In the genomic region with DNA sequence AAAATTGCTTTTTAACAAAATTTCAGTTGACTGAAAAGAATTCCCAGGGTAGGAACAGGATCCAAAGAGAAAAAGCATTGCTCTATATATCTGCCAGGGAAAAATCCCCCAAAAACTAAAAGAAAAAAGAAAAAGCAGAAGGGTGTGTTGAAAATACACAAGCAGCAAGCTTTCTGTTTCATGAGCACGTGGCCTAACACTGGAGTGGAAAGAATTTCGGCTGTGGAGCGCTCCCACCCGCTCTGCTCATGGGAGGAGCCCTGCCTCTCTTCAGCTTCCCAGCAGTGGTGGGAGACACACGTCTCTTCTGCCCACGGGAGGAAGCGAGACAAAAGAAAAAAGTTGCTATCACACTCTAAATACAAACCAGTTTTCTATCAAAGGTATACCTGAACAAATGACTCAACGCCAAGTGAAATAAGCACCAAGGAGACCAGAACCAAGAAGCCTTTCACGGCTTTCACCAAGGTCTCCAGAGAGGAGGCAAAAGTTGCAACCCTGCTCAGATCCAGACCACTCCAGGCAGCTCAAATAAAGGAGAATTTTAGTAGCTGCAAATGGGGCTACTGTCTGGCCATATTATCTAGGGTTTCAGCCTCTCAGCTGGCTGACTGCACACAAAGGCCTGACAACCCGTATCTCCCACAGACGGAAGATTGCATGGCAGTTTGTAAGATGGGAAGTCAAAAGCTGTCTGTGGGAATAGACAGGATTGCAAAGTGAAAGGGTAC, we compare ENCODE assay signal across 11 cellular contexts. TPM values are rescaled to one million over a fixed set of nuclear protein-coding genes. Genes with fewer than 3 reads are reported as not detected.
DNase-seq lines count a peak whose midpoint lies in the region; ATAC-seq and TF ChIP-seq lines count a peak whose summit lies in the region.
"Had no signal": no experiment of that assay in that cellular context is flagged by ENCODE, and none has a peak within 500 bp of the region (broad histone marks: within the 10 kb centered on the region; RNA-seq: fewer than 3 reads in every experiment).

No MANE protein-coding gene starts in this region.

- H3K79me1 ChIP-seq in neuronal stem cell (ENCODE audit: low read depth, low read length) (no peaks in the 10 kb centered on the region), H9 (ENCODE audit: insufficient read depth, low read depth, low read length, poor library complexity, severe bottlenecking) (no peaks in the 10 kb centered on the region)

- DNase-seq in stimulated activated CD4-positive, alpha-beta T cell treated with anti-CD3 and anti-CD28 coated beads, Interleukin-2, amount 100 ng/mL, for 4 hours (ENCODE audit: low read depth) = peak; percentile 13
- DNase-seq in stimulated activated CD4-positive, alpha-beta T cell treated with anti-CD3 and anti-CD28 coated beads, Interleukin-2, amount 100 ng/mL, for 48 hours = no peak
- no peak for DNase-seq in neuronal stem cell (ENCODE audit: low spot score)
- DNase-seq in foreskin keratinocyte = no peak
- DNase-seq in H9 = no peak
- DNase-seq: activated naive CD4-positive, alpha-beta T cell treated with Interleukin-2 at 50 U/mL for 16 hours; MG63 had no signal

- H3K27me3 Mint-ChIP-seq in H9 (ENCODE audit: low read depth) = peaks cover 22% of the 10 kb centered on the region

- no peaks in the 10 kb centered on the region for H4K20me1 ChIP-seq in H9 (ENCODE audit: control insufficient read depth, insufficient read depth, insufficient read length)
- H4K20me1 ChIP-seq: BLaER1 treated with 17β-estradiol and CSF1 and Interleukin-3, amounts not matched to agents 10 nM and 100 nM had no signal

- H2BK120ac ChIP-seq in neuronal stem cell (ENCODE audit: low read depth, low read length) (no peak overlapping the region), H9 (ENCODE audit: low read depth, low read length, poor library complexity, severe bottlenecking) (no peak overlapping the region)

- H3K18ac ChIP-seq in neuronal stem cell (ENCODE audit: low read length) (no peak overlapping the region), H9 (ENCODE audit: insufficient read length, low read depth, low read length) (no peak overlapping the region)

- ATAC-seq in gastroesophageal sphincter (peak; percentile 63), foreskin keratinocyte (no peak), HG02763 (IDR thresholded peaks at IDR 0.05; ENCODE audit: unreplicated experiment) (no peak), GM21528 (IDR thresholded peaks at IDR 0.05; ENCODE audit: low FRiP score, unreplicated experiment) (no peak)

- H2BK15ac ChIP-seq in neuronal stem cell (ENCODE audit: low read length) = no peak overlapping the region
- no peak overlapping the region for H2BK15ac ChIP-seq in H9 (ENCODE audit: low read depth, low read length)

- H3K14ac ChIP-seq in neuronal stem cell (ENCODE audit: low read length) (no peak overlapping the region), H9 (ENCODE audit: insufficient read depth, low read length) (no peak overlapping the region)

- H2BK12ac ChIP-seq in neuronal stem cell (ENCODE audit: low read length) (no peak overlapping the region), H9 (ENCODE audit: insufficient read length, low read depth, low read length) (no peak overlapping the region)

- peaks cover 31 to 33% of the 10 kb centered on the region in 2 experiments for H3K9me3 Mint-ChIP-seq in H9

- H3K27me3 ChIP-seq in gastroesophageal sphincter = peaks cover 58% of the 10 kb centered on the region
- no peaks in the 10 kb centered on the region for H3K27me3 ChIP-seq in neuronal stem cell (ENCODE audit: control insufficient read depth in 3 of 3, insufficient read depth in 3 of 3, low read depth in 1 of 3, low read length in 3 of 3)
- no peaks in the 10 kb centered on the region for H3K27me3 ChIP-seq in foreskin keratinocyte
- no peaks in the 10 kb centered on the region for H3K27me3 ChIP-seq in H9 (ENCODE audit: insufficient read depth, low read length)
- H3K27me3 ChIP-seq: BLaER1 treated with 17β-estradiol and CSF1 and Interleukin-3, amounts not matched to agents 10 nM and 100 nM; MG63 had no signal

- TF ChIP-seq EP300 in gastroesophageal sphincter (IDR thresholded peaks at IDR 0.05) = no peak

- no peak overlapping the region for H3K4me3 Mint-ChIP-seq in H9

- H4K8ac ChIP-seq in neuronal stem cell (ENCODE audit: low read depth, low read length) (no peak overlapping the region), H9 (replicated peaks; ENCODE audit: insufficient read length, low read depth, low read length) (no peak overlapping the region)

- H3K4me1 ChIP-seq in gastroesophageal sphincter (peaks cover 0 to 9% (median 0%) of the 10 kb centered on the region in 3 donors), neuronal stem cell (ENCODE audit: control insufficient read depth in 2 of 2, insufficient read depth in 1 of 2, low read depth in 1 of 2, low read length in 2 of 2) (peaks cover 4 to 5% of the 10 kb centered on the region in 2 donors), foreskin keratinocyte (no peaks in the 10 kb centered on the region), H9 (ENCODE audit: insufficient read depth, low read length) (peaks cover 3% of the 10 kb centered on the region; the same call in 1 of the 2 replicates)

- H3K23ac ChIP-seq in neuronal stem cell (ENCODE audit: low read depth, low read length, poor library complexity) (no peak overlapping the region), H9 (ENCODE audit: insufficient read length, low read depth, low read length) (no peak overlapping the region)

- peaks cover 15 to 17% (median 16%) of the 10 kb centered on the region in 3 experiments for H3K36me3 Mint-ChIP-seq in H9 (ENCODE audit: insufficient read depth in 1 of 3, low read depth in 3 of 3)

- H2AFZ ChIP-seq in neuronal stem cell (ENCODE audit: low read length) (peak overlapping the region; percentile 51), H9 (ENCODE audit: low read length) (no peak overlapping the region)

- no peaks in the 10 kb centered on the region for H3K36me3 ChIP-seq in gastroesophageal sphincter
- H3K36me3 ChIP-seq in neuronal stem cell (replicated peaks in 1 of 2; ENCODE audit: control insufficient read depth in 2 of 2, insufficient read depth in 2 of 2, low read length in 2 of 2) = no peaks in the 10 kb centered on the region
- H3K36me3 ChIP-seq: MG63 had no signal

- H2AK5ac ChIP-seq in neuronal stem cell (ENCODE audit: low read depth, low read length) (no peak overlapping the region), H9 (ENCODE audit: insufficient read length, low read length) (no peak overlapping the region)

- H3K56ac ChIP-seq in H9 (ENCODE audit: insufficient read length, low read depth, low read length) = no peak overlapping the region

- H3K9ac ChIP-seq in neuronal stem cell (ENCODE audit: low read depth, low read length, poor library complexity) = no peak overlapping the region
- H3K9ac ChIP-seq in H9 (ENCODE audit: extremely low read depth, insufficient read length, low read length) = no peak overlapping the region

- H3K9me3 ChIP-seq in gastroesophageal sphincter (no peaks in the 10 kb centered on the region), neuronal stem cell (replicated peaks in 1 of 2; ENCODE audit: control insufficient read depth in 2 of 2, insufficient read depth in 1 of 2, low read depth in 1 of 2, low read length in 2 of 2) (peaks cover 2 to 14% of the 10 kb centered on the region in 2 donors), H9 (ENCODE audit: control insufficient read depth, low read depth, low read length) (peaks cover 7% of the 10 kb centered on the region)

- peaks cover 26 to 28% of the 10 kb centered on the region in 2 experiments for H3K4me1 Mint-ChIP-seq in H9

- WGBS in gastroesophageal sphincter (ENCODE audit: low coverage in 1 of 2), 2 donors = 22 to 26% methylated on average over 2 to 11 of the region's 11 CpGs
- no CpG with 5 or more reads among the region's 11 CpGs for WGBS in neuronal stem cell (ENCODE audit: extremely low coverage in 2 of 2, insufficient read length in 2 of 2, insufficient replicate concordance in 1 of 2), 2 donors
- no CpG with 5 or more reads among the region's 11 CpGs for WGBS in H9 (ENCODE audit: extremely low coverage, insufficient read length, low lambda C conversion rate)

- H3K27ac ChIP-seq in gastroesophageal sphincter (peak overlapping the region in 2 of 4 donors; percentile 61 to 65), neuronal stem cell (replicated peaks; ENCODE audit: low read length) (no peak overlapping the region), foreskin keratinocyte (no peak overlapping the region), H9 (ENCODE audit: insufficient read length, low read depth, low read length) (no peak overlapping the region)

- no peak overlapping the region for H4K91ac ChIP-seq in neuronal stem cell (ENCODE audit: low read depth, low read length, poor library complexity)
- H4K91ac ChIP-seq in H9 (ENCODE audit: insufficient read length, low read depth, low read length) = no peak overlapping the region

- H2BK5ac ChIP-seq in neuronal stem cell (ENCODE audit: low read length) (no peak overlapping the region), H9 (ENCODE audit: insufficient read length, low read length) (no peak overlapping the region)

- H3K4ac ChIP-seq in neuronal stem cell (ENCODE audit: low read length) = no peak overlapping the region
- H3K4ac ChIP-seq in H9 (ENCODE audit: low read depth, low read length) = no peak overlapping the region

- H2BK20ac ChIP-seq in H9 (ENCODE audit: low read depth, low read length, poor library complexity, severe bottlenecking) = no peak overlapping the region

- no peak overlapping the region for H3T11ph ChIP-seq in H9 (ENCODE audit: low read length)

- H3K79me2 ChIP-seq in H9 (ENCODE audit: insufficient read depth, low read length) = no peaks in the 10 kb centered on the region

- H3K23me2 ChIP-seq in H9 (ENCODE audit: insufficient read length, low read depth, low read length, poor library complexity, severe bottlenecking) = no peaks in the 10 kb centered on the region

- no peak overlapping the region for H4K5ac ChIP-seq in H9 (ENCODE audit: insufficient read length, low read depth, low read length)

- no peak overlapping the region for H3K4me2 ChIP-seq in neuronal stem cell (ENCODE audit: insufficient read depth, low read length, poor library complexity, severe bottlenecking)
- H3K4me2 ChIP-seq in H9 (ENCODE audit: insufficient read depth, insufficient read length, low read length) = no peak overlapping the region

- H3K4me3 ChIP-seq in gastroesophageal sphincter = no peak overlapping the region
- H3K4me3 ChIP-seq in neuronal stem cell (ENCODE audit: low read length in 2 of 2) = no peak overlapping the region
- H3K4me3 ChIP-seq: BLaER1 treated with 17β-estradiol and CSF1 and Interleukin-3, amounts not matched to agents 10 nM and 100 nM; MG63 had no signal

- TF ChIP-seq CTCF in gastroesophageal sphincter (IDR thresholded peaks at IDR 0.05) (no peak), foreskin keratinocyte (conservative IDR thresholded peaks at IDR 0.05) (no peak), H9 (conservative IDR thresholded peaks at IDR 0.05) (no peak)

- TF ChIP-seq POLR2A in gastroesophageal sphincter (IDR thresholded peaks at IDR 0.05) = no peak

- H3K27ac Mint-ChIP-seq in H9 = no peak overlapping the region

RNA-seq across cellular contexts. Expression of gene ZNF496, which starts 29.5 kb away (rescaled TPM):
- total RNA-seq in gastroesophageal sphincter (10 to 100 TPM; 27.2 to 44.8 (median 40.6) TPM), foreskin keratinocyte (19.9 and 21.4 TPM in 2 replicates), H9 (2021) (66.5 and 72.9 TPM in 2 replicates)
- polyA plus RNA-seq in neuronal stem cell (2013, experiment 1 of 2) = 40.1 TPM
- polyA plus RNA-seq in neuronal stem cell (2013, experiment 2 of 2) = 38.8 TPM
- 8.7 and 10.7 TPM in 2 replicates for polyA plus RNA-seq in foreskin keratinocyte

RNA-seq across cellular contexts. Expression of gene NLRP3, which starts 54.8 kb away (rescaled TPM):
- 1 to 10 TPM in 3 of 4 donors, under 1 TPM in 1; 0.66 to 3.7 (median 3.1) TPM for total RNA-seq in gastroesophageal sphincter
- polyA plus RNA-seq in neuronal stem cell (2013, experiment 1 of 2) = 0.24 TPM
- 0.26 TPM for polyA plus RNA-seq in neuronal stem cell (2013, experiment 2 of 2)
- total RNA-seq in foreskin keratinocyte = 0.03 and 0.04 TPM in 2 replicates
- 0.06 TPM in 2 replicates for polyA plus RNA-seq in foreskin keratinocyte
- total RNA-seq in H9 (2021) = not detected in 2 replicates
